In the genomic region with DNA sequence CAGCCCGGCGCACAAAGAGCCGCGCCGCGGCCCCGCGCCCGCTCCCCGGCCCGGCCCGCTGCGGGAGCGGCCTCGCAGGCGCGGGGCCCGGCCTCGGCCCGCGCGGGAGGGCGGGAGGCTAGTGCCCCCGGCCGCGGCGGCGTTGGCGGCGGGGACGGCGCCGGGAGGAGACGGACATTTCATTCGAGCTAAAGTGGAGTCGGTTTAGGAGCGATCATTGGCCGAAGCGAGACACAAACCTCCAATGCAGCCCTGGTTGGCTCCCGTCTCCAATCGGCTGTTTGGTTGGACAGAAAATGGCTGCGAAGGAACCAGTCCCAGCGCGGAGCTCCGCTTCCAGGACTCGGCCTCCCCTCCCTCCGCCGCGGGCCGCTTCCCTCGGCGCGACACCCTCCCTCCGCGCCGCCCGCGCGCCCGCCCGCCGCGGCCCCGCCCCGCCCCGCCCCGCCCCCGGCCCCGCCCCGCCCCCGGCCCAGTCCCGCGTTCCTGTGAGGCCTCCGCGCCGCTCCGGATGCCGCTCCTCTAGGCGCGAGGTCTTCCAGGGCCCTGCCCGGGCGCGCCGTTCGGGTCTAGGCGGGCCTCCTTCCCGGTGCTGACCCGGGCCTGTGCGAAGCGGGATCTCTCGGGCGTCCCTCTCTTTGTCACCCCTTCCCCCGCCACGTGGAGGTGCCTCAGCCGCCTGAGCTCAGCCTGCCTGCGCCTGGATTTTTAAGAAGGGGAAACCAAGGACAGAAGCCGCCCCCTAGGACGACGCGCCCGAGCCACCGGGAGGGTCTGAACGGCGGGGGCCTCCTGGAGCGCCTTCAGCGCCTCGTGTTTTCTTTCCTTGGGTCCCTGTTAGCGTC, we compare ENCODE assay signal across 8 cellular contexts.
DNase-seq lines count a peak whose midpoint lies in the region; ATAC-seq lines count a peak whose summit lies in the region.

NFYB (minus strand) TSS at position 309 of the 845 bp plus-strand sequence. CDS start 2,757 bp downstream, outside the sequence.

- H3K27me3 Mint-ChIP-seq in central memory CD8-positive, alpha-beta T cell = no peaks in the 10 kb centered on the region

- peak; percentile 91 for ATAC-seq in GM19023 (IDR thresholded peaks at IDR 0.05; ENCODE audit: unreplicated experiment)
- peak; percentile 94 for ATAC-seq in HG03280 (IDR thresholded peaks at IDR 0.05; ENCODE audit: unreplicated experiment)
- ATAC-seq in central memory CD8-positive, alpha-beta T cell (replicated peaks; ENCODE audit: extremely low read depth, poor library complexity, severe bottlenecking) = peak; percentile 99

- H3K36me3 Mint-ChIP-seq in central memory CD8-positive, alpha-beta T cell (ENCODE audit: insufficient read depth) = peaks cover 3% of the 10 kb centered on the region

- DNase-seq in AG08396 (ENCODE audit: low spot score) (peak; percentile 98), NCI-H345 treated with DMSO at 0.1 percent for 48 hours (lab: John Stamatoyannopoulos, UW; ENCODE audit: unreplicated experiment) (peak; percentile 89), islet precursor cell (peak; percentile 99)
- DNase-seq in activated CD4-positive, CD25-positive, alpha-beta regulatory T cell treated with anti-CD3 and anti-CD28 coated beads, Interleukin-2, amount 50 U/mL, for 16 hours (ENCODE audit: low read depth, low spot score) = peak; percentile 88
- DNase-seq in central memory CD8-positive, alpha-beta T cell (ENCODE audit: low spot score in 2 of 2) = peak; percentile 89 to 90
- peak; percentile 83 to 87 (median 84) for DNase-seq in stimulated activated CD4-positive, alpha-beta T cell treated with anti-CD3 and anti-CD28 coated beads, Interleukin-12 subunit alpha, Interleukin-12 subunit beta, amount 100 ng/mL, for 48 hours (ENCODE audit: low read depth in 2 of 3, low spot score in 1 of 3)

- no peaks in the 10 kb centered on the region for H3K9me3 Mint-ChIP-seq in central memory CD8-positive, alpha-beta T cell

- H3K27ac Mint-ChIP-seq in central memory CD8-positive, alpha-beta T cell (ENCODE audit: low read depth) = no peak within 1 kb of the TSS

- peak within 1 kb of the TSS; percentile 72 for H3K4me3 Mint-ChIP-seq in central memory CD8-positive, alpha-beta T cell

- peaks cover 12% of the 10 kb centered on the region for H3K4me1 Mint-ChIP-seq in central memory CD8-positive, alpha-beta T cell

Comparison
In these comparisons a context has a peak if more than half of its experiments do, and no peak if none do; other contexts are left out.
1. Peak in every context shown above with its lines: DNase-seq and ATAC-seq.